Comparison of ENCODE assay signal across 1 cellular context in the genomic region with DNA sequence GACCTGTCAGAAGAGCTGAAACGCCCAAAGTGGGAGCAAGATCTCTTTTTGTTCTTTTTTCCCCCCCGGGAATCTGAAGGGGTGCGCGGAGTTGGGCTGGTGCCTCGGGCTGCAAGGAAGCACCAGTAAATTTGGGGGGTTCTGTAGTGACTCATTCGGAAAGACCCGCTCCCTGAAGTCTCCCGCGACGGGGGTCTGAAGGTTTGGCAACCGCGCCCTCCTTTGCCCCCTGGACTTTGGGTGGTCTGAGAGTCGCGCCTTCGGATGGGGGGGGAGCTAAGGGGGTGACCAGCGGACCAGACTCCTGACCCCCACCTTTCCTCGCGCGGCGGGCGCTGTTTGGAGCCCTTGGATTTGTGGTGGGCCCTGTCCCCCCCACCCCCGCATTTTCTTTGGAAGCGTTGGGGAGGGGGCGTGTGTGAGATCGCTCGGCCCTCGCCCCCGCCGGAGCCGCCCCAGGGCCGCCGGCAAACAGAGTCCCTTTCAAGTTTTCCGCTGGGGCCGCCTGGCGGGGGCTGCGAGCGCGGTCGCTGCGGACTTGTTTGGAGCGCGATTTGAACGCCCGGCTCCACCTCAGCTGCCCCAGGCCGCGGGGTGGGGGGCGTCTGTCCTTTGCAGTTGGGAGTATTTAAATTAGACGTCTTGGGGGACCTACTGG.
TF ChIP-seq lines count a peak whose summit lies in the region.

No MANE protein-coding gene starts in this region.

TF ChIP-seq in HepG2, 621 proteins besides CTCF, POLR2A, EP300 and RAD21 (continued from another document and continues in another):
- TF ChIP-seq ZBTB37 (CRISPR knock-in tag; IDR thresholded peaks at IDR 0.05) (no peak), FOXC1 (CRISPR knock-in tag; IDR thresholded peaks at IDR 0.05; ENCODE audit: borderline replicate concordance) (0 out of 2 replicates have a peak, but pooled peaks have one; percentile 11), HIVEP1 (CRISPR knock-in tag; IDR thresholded peaks at IDR 0.05) (0 out of 2 replicates have a peak, but pooled peaks have one; percentile 5), KMT2A (CRISPR knock-in tag; IDR thresholded peaks at IDR 0.05) (0 out of 2 replicates have a peak, but pooled peaks have one; percentile 6), ARID2 (CRISPR knock-in tag; IDR thresholded peaks at IDR 0.05; ENCODE audit: borderline replicate concordance) (0 out of 2 replicates have a peak, but pooled peaks have one; percentile 38), SIN3A (IDR thresholded peaks at IDR 0.05; ENCODE audit: borderline replicate concordance, low read depth, low read length) (0 out of 2 replicates have a peak, but pooled peaks have one; percentile 15), PAWR (CRISPR knock-in tag; IDR thresholded peaks at IDR 0.05; ENCODE audit: borderline replicate concordance) (no peak), AKAP8 (CRISPR knock-in tag; IDR thresholded peaks at IDR 0.05) (no peak; the same call in 1 of the 2 replicates), SALL1 (CRISPR knock-in tag; IDR thresholded peaks at IDR 0.05) (peak; percentile 60), TFDP2 (CRISPR knock-in tag; IDR thresholded peaks at IDR 0.05) (peak; percentile 56; the same call in 1 of the 2 replicates), MTF2 (CRISPR knock-in tag; IDR thresholded peaks at IDR 0.05; ENCODE audit: borderline replicate concordance) (no peak), STAG1 (CRISPR knock-in tag; IDR thresholded peaks at IDR 0.05) (peak; percentile 23; the same call in 1 of the 2 replicates), SAP130 (CRISPR knock-in tag; IDR thresholded peaks at IDR 0.05; ENCODE audit: low read depth) (peak; percentile 40), MAX (IDR thresholded peaks at IDR 0.05) (peak; percentile 49; the same call in 1 of the 2 replicates), ZNF224 (CRISPR knock-in tag; IDR thresholded peaks at IDR 0.05) (peak; percentile 51; the same call in 1 of the 2 replicates), ZNF616 (CRISPR knock-in tag; IDR thresholded peaks at IDR 0.05; ENCODE audit: low read depth) (no peak), MXD1 (CRISPR knock-in tag; IDR thresholded peaks at IDR 0.05) (0 out of 2 replicates have a peak, but pooled peaks have one; percentile 19), DNMT1 (CRISPR knock-in tag; IDR thresholded peaks at IDR 0.05) (peak; percentile 28; the same call in 1 of the 2 replicates), ZNF766 (CRISPR knock-in tag; IDR thresholded peaks at IDR 0.05; ENCODE audit: borderline replicate concordance) (no peak), SPEN (CRISPR knock-in tag; IDR thresholded peaks at IDR 0.05; ENCODE audit: low read depth) (0 out of 2 replicates have a peak, but pooled peaks have one; percentile 12), POLR2AphosphoS5 (IDR thresholded peaks at IDR 0.05; ENCODE audit: low read depth, low read length) (0 out of 2 replicates have a peak, but pooled peaks have one; percentile 2), MAZ (IDR thresholded peaks at IDR 0.05; ENCODE audit: borderline replicate concordance, low read depth, low read length) (peak; percentile 47; the same call in 1 of the 2 replicates), MAZ (CRISPR knock-in tag; IDR thresholded peaks at IDR 0.05; ENCODE audit: low read depth) (no peak; the same call in 1 of the 2 replicates), ZNF746 (CRISPR knock-in tag; IDR thresholded peaks at IDR 0.05) (peak; percentile 88), TCF7 (IDR thresholded peaks at IDR 0.05; ENCODE audit: low read depth) (peak; percentile 88), KLF6 (CRISPR knock-in tag; IDR thresholded peaks at IDR 0.05) (peak; percentile 47; the same call in 1 of the 2 replicates), NCOA2 (CRISPR knock-in tag; IDR thresholded peaks at IDR 0.05) (0 out of 2 replicates have a peak, but pooled peaks have one; percentile 19), NRL (CRISPR knock-in tag; IDR thresholded peaks at IDR 0.05; ENCODE audit: borderline replicate concordance) (0 out of 2 replicates have a peak, but pooled peaks have one; percentile 50), RXRA (CRISPR knock-in tag; IDR thresholded peaks at IDR 0.05) (peak; percentile 47; the same call in 1 of the 2 replicates), TERF1 (CRISPR knock-in tag; IDR thresholded peaks at IDR 0.05) (no peak), REPIN1 (CRISPR knock-in tag; IDR thresholded peaks at IDR 0.05; ENCODE audit: borderline replicate concordance, low read depth) (0 out of 2 replicates have a peak, but pooled peaks have one; percentile 25), ZSCAN29 (CRISPR knock-in tag; conservative IDR thresholded peaks at IDR 0.05) (no peak), MIXL1 (CRISPR knock-in tag; IDR thresholded peaks at IDR 0.05) (no peak), HDAC2 (CRISPR knock-in tag; IDR thresholded peaks at IDR 0.05) (peak; percentile 28; the same call in 1 of the 2 replicates), AGO1 (IDR thresholded peaks at IDR 0.05; ENCODE audit: low read depth, low read length, poor library complexity, severe bottlenecking) (peak; percentile 2), ZNF776 (CRISPR knock-in tag; IDR thresholded peaks at IDR 0.05) (0 out of 2 replicates have a peak, but pooled peaks have one; percentile 12), ZSCAN20 (CRISPR knock-in tag; IDR thresholded peaks at IDR 0.05; ENCODE audit: borderline replicate concordance) (no peak), PCBP1 (IDR thresholded peaks at IDR 0.05; ENCODE audit: borderline replicate concordance, low read depth, low read length) (0 out of 2 replicates have a peak, but pooled peaks have one; percentile 2), SP5 (CRISPR knock-in tag; IDR thresholded peaks at IDR 0.05; ENCODE audit: borderline replicate concordance, low read depth) (peak; percentile 21; the same call in 1 of the 2 replicates), MEF2D (CRISPR knock-in tag; IDR thresholded peaks at IDR 0.05) (0 out of 2 replicates have a peak, but pooled peaks have one; percentile 10), POGZ (CRISPR knock-in tag; IDR thresholded peaks at IDR 0.05) (peak; percentile 34; the same call in 1 of the 2 replicates), DMTF1 (CRISPR knock-in tag; IDR thresholded peaks at IDR 0.05) (no peak), SOX6 (IDR thresholded peaks at IDR 0.05) (no peak), SOX6 (CRISPR knock-in tag; IDR thresholded peaks at IDR 0.05) (peak; percentile 33; the same call in 1 of the 2 replicates), RFXANK (CRISPR knock-in tag; IDR thresholded peaks at IDR 0.05) (no peak)
- TF ChIP-seq, protein P1, sequence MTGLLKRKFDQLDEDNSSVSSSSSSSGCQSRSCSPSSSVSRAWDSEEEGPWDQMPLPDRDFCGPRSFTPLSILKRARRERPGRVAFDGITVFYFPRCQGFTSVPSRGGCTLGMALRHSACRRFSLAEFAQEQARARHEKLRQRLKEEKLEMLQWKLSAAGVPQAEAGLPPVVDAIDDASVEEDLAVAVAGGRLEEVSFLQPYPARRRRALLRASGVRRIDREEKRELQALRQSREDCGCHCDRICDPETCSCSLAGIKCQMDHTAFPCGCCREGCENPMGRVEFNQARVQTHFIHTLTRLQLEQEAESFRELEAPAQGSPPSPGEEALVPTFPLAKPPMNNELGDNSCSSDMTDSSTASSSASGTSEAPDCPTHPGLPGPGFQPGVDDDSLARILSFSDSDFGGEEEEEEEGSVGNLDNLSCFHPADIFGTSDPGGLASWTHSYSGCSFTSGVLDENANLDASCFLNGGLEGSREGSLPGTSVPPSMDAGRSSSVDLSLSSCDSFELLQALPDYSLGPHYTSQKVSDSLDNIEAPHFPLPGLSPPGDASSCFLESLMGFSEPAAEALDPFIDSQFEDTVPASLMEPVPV (CRISPR knock-in tag; IDR thresholded peaks at IDR 0.05) = 0 out of 2 replicates have a peak, but pooled peaks have one; percentile 34
- TF ChIP-seq, protein P2, sequence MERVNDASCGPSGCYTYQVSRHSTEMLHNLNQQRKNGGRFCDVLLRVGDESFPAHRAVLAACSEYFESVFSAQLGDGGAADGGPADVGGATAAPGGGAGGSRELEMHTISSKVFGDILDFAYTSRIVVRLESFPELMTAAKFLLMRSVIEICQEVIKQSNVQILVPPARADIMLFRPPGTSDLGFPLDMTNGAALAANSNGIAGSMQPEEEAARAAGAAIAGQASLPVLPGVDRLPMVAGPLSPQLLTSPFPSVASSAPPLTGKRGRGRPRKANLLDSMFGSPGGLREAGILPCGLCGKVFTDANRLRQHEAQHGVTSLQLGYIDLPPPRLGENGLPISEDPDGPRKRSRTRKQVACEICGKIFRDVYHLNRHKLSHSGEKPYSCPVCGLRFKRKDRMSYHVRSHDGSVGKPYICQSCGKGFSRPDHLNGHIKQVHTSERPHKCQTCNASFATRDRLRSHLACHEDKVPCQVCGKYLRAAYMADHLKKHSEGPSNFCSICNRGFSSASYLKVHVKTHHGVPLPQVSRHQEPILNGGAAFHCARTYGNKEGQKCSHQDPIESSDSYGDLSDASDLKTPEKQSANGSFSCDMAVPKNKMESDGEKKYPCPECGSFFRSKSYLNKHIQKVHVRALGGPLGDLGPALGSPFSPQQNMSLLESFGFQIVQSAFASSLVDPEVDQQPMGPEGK (CRISPR knock-in tag; IDR thresholded peaks at IDR 0.05) = peak; percentile 98
- TF ChIP-seq, protein P3, sequence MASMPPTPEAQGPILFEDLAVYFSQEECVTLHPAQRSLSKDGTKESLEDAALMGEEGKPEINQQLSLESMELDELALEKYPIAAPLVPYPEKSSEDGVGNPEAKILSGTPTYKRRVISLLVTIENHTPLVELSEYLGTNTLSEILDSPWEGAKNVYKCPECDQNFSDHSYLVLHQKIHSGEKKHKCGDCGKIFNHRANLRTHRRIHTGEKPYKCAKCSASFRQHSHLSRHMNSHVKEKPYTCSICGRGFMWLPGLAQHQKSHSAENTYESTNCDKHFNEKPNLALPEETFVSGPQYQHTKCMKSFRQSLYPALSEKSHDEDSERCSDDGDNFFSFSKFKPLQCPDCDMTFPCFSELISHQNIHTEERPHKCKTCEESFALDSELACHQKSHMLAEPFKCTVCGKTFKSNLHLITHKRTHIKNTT (CRISPR knock-in tag; IDR thresholded peaks at IDR 0.05) = no peak
- TF ChIP-seq, protein P4, sequence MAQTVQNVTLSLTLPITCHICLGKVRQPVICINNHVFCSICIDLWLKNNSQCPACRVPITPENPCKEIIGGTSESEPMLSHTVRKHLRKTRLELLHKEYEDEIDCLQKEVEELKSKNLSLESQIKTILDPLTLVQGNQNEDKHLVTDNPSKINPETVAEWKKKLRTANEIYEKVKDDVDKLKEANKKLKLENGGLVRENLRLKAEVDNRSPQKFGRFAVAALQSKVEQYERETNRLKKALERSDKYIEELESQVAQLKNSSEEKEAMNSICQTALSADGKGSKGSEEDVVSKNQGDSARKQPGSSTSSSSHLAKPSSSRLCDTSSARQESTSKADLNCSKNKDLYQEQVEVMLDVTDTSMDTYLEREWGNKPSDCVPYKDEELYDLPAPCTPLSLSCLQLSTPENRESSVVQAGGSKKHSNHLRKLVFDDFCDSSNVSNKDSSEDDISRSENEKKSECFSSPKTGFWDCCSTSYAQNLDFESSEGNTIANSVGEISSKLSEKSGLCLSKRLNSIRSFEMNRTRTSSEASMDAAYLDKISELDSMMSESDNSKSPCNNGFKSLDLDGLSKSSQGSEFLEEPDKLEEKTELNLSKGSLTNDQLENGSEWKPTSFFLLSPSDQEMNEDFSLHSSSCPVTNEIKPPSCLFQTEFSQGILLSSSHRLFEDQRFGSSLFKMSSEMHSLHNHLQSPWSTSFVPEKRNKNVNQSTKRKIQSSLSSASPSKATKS (CRISPR knock-in tag; IDR thresholded peaks at IDR 0.05) = no peak
